In the genomic region with DNA sequence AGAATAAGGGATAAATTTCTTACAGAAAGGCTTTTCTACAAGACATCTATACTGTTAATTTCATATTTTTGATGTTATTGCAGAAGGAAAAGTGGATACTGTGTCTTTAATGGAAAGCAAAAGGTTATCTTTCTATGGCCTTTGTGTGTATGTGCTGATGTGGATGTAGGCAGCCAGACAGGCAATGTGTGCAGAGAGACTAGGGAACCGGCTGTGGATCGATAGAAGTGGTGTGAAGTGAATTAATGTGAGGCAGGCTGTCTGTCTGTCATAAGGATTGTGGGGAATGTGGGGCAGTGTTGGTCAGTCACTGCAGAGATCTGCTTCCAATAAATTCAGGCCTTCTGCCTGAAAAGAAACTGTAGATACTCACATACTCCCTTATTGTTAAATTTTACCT, we compare ENCODE assay signal across 25 cellular contexts.
DNase-seq lines count a peak whose midpoint lies in the region; ATAC-seq, FAIRE-seq and TF ChIP-seq lines count a peak whose summit lies in the region.
"Had no signal": no experiment of that assay in that cellular context is flagged by ENCODE, and none has a peak within 500 bp of the region (broad histone marks: within the 10 kb centered on the region; RNA-seq: fewer than 3 reads in every experiment).

No MANE protein-coding gene starts in this region.

- no peak for TF ChIP-seq CTCF in neural crest cell (conservative IDR thresholded peaks at IDR 0.05)

- peak; percentile 81 for FAIRE-seq in GM12892 (lab: Jason Lieb, UNC)
- FAIRE-seq: A549, GM19239, HepG2 had no signal

- ATAC-seq in GM21619 (IDR thresholded peaks at IDR 0.05; ENCODE audit: unreplicated experiment) = no peak
- no peak for ATAC-seq in activated T-helper 17 cell treated with anti-CD3 and anti-CD28 coated beads, Interleukin-2, amount 50 U/mL, for 72 hours (replicated peaks)
- ATAC-seq: A549, HepG2, PC-3 had no signal

- H3K9me3 Mint-ChIP-seq in neural crest cell = no peaks in the 10 kb centered on the region
- H3K9me3 Mint-ChIP-seq in activated T-helper 17 cell treated with anti-CD3 and anti-CD28 coated beads, Interleukin-2, amount 50 U/mL, for 72 hours = no peaks in the 10 kb centered on the region
- H3K9me3 Mint-ChIP-seq: H9, HFFc6 had no signal

- H3K36me3 Mint-ChIP-seq in neural crest cell (ENCODE audit: low read depth) = peaks cover 5% of the 10 kb centered on the region
- H3K36me3 Mint-ChIP-seq in activated T-helper 17 cell treated with anti-CD3 and anti-CD28 coated beads, Interleukin-2, amount 50 U/mL, for 72 hours (ENCODE audit: low read depth) = peaks cover 19% of the 10 kb centered on the region

- H3K4me3 Mint-ChIP-seq in neural crest cell = no peak overlapping the region
- no peak overlapping the region for H3K4me3 Mint-ChIP-seq in activated T-helper 17 cell treated with anti-CD3 and anti-CD28 coated beads, Interleukin-2, amount 50 U/mL, for 72 hours
- H3K4me3 Mint-ChIP-seq: B cell, H9, HFFc6 had no signal

- TF ChIP-seq POLR2A in GM12892 (IDR thresholded peaks at IDR 0.05; ENCODE audit: low read depth, low read length) = no peak

- H3K27ac Mint-ChIP-seq in neural crest cell (ENCODE audit: unreplicated experiment) = peak overlapping the region; percentile 54
- no peak overlapping the region for H3K27ac Mint-ChIP-seq in activated T-helper 17 cell treated with anti-CD3 and anti-CD28 coated beads, Interleukin-2, amount 50 U/mL, for 72 hours
- H3K27ac Mint-ChIP-seq: B cell, H9, HFFc6 had no signal

- DNase-seq in GM12892 (ENCODE audit: insufficient read length) (no peak), NCI-H146 (lab: John Stamatoyannopoulos, UW) (peak; percentile 43), OCI-M1 (lab: John Stamatoyannopoulos, UW) (peak; percentile 41), neural crest cell (ENCODE audit: low read depth, low spot score) (no peak), KG1 (lab: John Stamatoyannopoulos, UW) (no peak), SIG-M5 treated with dmso at 0.1 percent for 504 hours (lab: John Stamatoyannopoulos, UW; ENCODE audit: unreplicated experiment) (no peak)
- DNase-seq: DMS53, GDM1, H9, HFFc6, MV-4-11, NCI-H1105 treated with DMSO at 0.1 percent for 48 hours, NCI-H1694 treated with DMSO at 0.1 percent for 48 hours, NCI-H2081 treated with DMSO at 0.1 percent for 48 hours, NCI-H226, NCI-H510A treated with DMSO at 0.1 percent for 48 hours, PC-3, SHP77 treated with DMSO at 0.1 percent for 48 hours, T-helper 1 cell had no signal

- H3K4me1 Mint-ChIP-seq in neural crest cell = peaks cover 5% of the 10 kb centered on the region
- peaks cover 3% of the 10 kb centered on the region for H3K4me1 Mint-ChIP-seq in activated T-helper 17 cell treated with anti-CD3 and anti-CD28 coated beads, Interleukin-2, amount 50 U/mL, for 72 hours
- H3K4me1 Mint-ChIP-seq: B cell, H9 had no signal

- no peaks in the 10 kb centered on the region for H3K27me3 Mint-ChIP-seq in neural crest cell (ENCODE audit: low read depth)
- H3K27me3 Mint-ChIP-seq in activated T-helper 17 cell treated with anti-CD3 and anti-CD28 coated beads, Interleukin-2, amount 50 U/mL, for 72 hours = no peaks in the 10 kb centered on the region
- H3K27me3 Mint-ChIP-seq: B cell had no signal

Comparison
In these comparisons a context has a peak if more than half of its experiments do, and no peak if none do; other contexts are left out.
1. DNase-seq: peak in NCI-H146 (single experiment) and OCI-M1 (single experiment); none in GM12892 (single experiment), neural crest cell (single experiment), KG1 (single experiment) and SIG-M5 treated with dmso at 0.1 percent for 504 hours (single experiment).